In the genomic region with DNA sequence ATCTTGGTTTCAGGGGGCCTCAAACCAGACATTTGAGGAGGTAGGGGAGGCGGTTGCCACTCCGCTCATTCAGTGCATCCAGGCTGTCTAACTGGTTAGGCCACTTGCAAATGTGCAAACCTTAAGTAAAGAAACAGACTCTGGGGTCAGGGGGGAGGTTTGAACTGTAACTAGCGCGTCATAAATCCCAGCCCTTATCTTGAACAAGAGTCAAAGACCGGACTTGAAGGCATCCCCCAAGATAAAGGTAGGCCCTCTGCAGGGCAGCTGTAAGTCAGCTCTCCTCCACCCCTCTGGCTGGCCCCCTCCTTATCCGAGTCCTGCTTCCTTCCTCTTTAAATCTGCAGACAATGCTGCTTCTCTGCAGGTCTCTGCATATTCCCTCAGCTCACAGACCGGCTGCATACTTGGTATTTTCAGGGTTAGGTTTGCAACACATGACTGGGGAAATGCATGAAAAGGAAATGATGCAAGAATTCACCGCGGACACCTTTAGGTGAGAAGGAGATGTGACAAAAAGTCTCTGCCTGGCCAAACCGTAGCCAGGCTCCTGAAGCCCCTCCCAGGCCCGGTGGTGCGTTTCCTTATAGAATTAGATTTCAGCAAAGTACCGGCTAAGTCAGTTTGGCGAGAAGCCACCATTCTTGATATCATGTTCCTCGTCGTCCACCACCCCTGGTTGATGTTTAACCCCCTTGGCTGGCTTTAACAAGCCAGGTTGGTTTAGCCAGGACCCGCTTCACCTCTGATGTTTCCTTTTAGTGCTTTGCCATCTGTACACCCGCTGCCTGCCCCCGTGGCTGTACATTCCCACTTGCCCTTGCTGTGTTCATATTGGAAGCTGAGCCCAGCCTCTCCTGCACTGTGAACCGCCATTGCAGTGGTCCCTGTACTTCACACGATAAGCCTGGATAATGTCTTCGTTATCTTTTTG, we compare ENCODE assay signal across 8 cellular contexts. TPM values are rescaled to one million over a fixed set of nuclear protein-coding genes. Genes with fewer than 3 reads are reported as not detected.
A peak's percentile ranks its signal among the peaks of the same experiment; 100 is the strongest.
DNase-seq lines count a peak whose midpoint lies in the region; ATAC-seq, FAIRE-seq and TF ChIP-seq lines count a peak whose summit lies in the region.
"Not testable (repeated sequence)": the region's sequence is repeated elsewhere in the genome, so short reads cannot be mapped to it uniquely, and the experiment has no call there.

No MANE protein-coding gene starts in this region.

- not testable (repeated sequence) for TF ChIP-seq CTCF in C4-2B (conservative IDR thresholded peaks at IDR 0.05); epithelial cell of esophagus (IDR thresholded peaks at IDR 0.05; ENCODE audit: insufficient read depth, low read depth, low read length, missing control alignments); liver (IDR thresholded peaks at IDR 0.05; ENCODE audit: low read depth, low read length, missing input control); retinal pigment epithelial cell (conservative IDR thresholded peaks at IDR 0.05; ENCODE audit: low read depth, low read length)

- not testable (repeated sequence) for H3K27me3 ChIP-seq in HUES48 (ENCODE audit: control insufficient read depth, insufficient read depth, low read length); liver (ENCODE audit: control insufficient read depth in 4 of 4, insufficient read depth in 4 of 4, low read length in 3 of 4)

- DNase-seq in RCC 7860 (ENCODE audit: low spot score) (peak; percentile 5), epithelial cell of esophagus (ENCODE audit: low read depth) (peak; percentile 38)
- DNase-seq in activated T-cell treated with anti-CD3 and anti-CD28 coated beads, Interleukin-2, amount 50 U/mL, for 72 hours = peak in 1 of 2 donors; percentile 17
- not testable (repeated sequence) for DNase-seq in retinal pigment epithelial cell (ENCODE audit: low read depth)

- not testable (repeated sequence) for H3K27ac Mint-ChIP-seq in activated T-cell treated with anti-CD3 and anti-CD28 coated beads, Interleukin-2, amount 50 U/mL, for 72 hours

- peak overlapping the region; percentile 63 for H3K27ac ChIP-seq in C4-2B
- peak overlapping the region; percentile 85 for H3K27ac ChIP-seq in HUES48 (ENCODE audit: low read depth, low read length)
- peak overlapping the region; percentile 70 to 77 for H3K27ac ChIP-seq in liver (ENCODE audit: low read depth in 1 of 2, low read length in 2 of 2)

- H3K36me3 Mint-ChIP-seq in activated T-cell treated with anti-CD3 and anti-CD28 coated beads, Interleukin-2, amount 50 U/mL, for 72 hours (ENCODE audit: insufficient read depth in 2 of 2) = not testable (repeated sequence)

- H3K9ac ChIP-seq in HUES48 (ENCODE audit: low read depth, low read length) = peak overlapping the region; percentile 53
- not testable (repeated sequence) for H3K9ac ChIP-seq in liver (ENCODE audit: low read depth in 1 of 2, low read length in 2 of 2)

- not testable (repeated sequence) for H3K9me3 Mint-ChIP-seq in activated T-cell treated with anti-CD3 and anti-CD28 coated beads, Interleukin-2, amount 50 U/mL, for 72 hours

- H3K27me3 Mint-ChIP-seq in activated T-cell treated with anti-CD3 and anti-CD28 coated beads, Interleukin-2, amount 50 U/mL, for 72 hours (ENCODE audit: low read depth) = not testable (repeated sequence)

- FAIRE-seq in RCC 7860 (lab: Jason Lieb, UNC) = peak; percentile 17

- WGBS in liver = 4% methylated on average over 22 of the region's 22 CpGs

- peaks cover 14% of the 10 kb centered on the region for H3K4me1 Mint-ChIP-seq in activated T-cell treated with anti-CD3 and anti-CD28 coated beads, Interleukin-2, amount 50 U/mL, for 72 hours (ENCODE audit: low read depth)

- not testable (repeated sequence) for H3K9me3 ChIP-seq in HUES48 (ENCODE audit: control insufficient read depth, insufficient read depth, low read length); liver (ENCODE audit: control insufficient read depth in 4 of 4, low read length in 3 of 4)

- H3K4me3 Mint-ChIP-seq in activated T-cell treated with anti-CD3 and anti-CD28 coated beads, Interleukin-2, amount 50 U/mL, for 72 hours = peak overlapping the region; percentile 40 to 45

- ATAC-seq in GM19467 (IDR thresholded peaks at IDR 0.05; ENCODE audit: unreplicated experiment) = peak; percentile 68
- peak; percentile 54 to 55 for ATAC-seq in activated T-cell treated with anti-CD3 and anti-CD28 coated beads, Interleukin-2, amount 50 U/mL, for 72 hours (replicated peaks in 1 of 2)

- H3K36me3 ChIP-seq in HUES48 (ENCODE audit: control insufficient read depth, insufficient read depth, low read length); liver (ENCODE audit: control insufficient read depth in 4 of 4, insufficient read depth in 3 of 4, low read depth in 1 of 4, low read length in 3 of 4): not testable (repeated sequence)

- not testable (repeated sequence) for H3K4me3 ChIP-seq in HUES48 (ENCODE audit: low read depth, low read length); epithelial cell of esophagus (ENCODE audit: low read length)
- H3K4me3 ChIP-seq in liver (ENCODE audit: low read depth in 1 of 3, low read length in 3 of 3) (peak overlapping the region; percentile 22 to 25 (median 23)), retinal pigment epithelial cell (ENCODE audit: low read length) (peak overlapping the region; percentile 23)

- not testable (repeated sequence) for TF ChIP-seq RAD21 in liver (IDR thresholded peaks at IDR 0.05)

- H3K4me1 ChIP-seq in HUES48 (ENCODE audit: control insufficient read depth, insufficient read depth, low read length) = peaks cover 23% of the 10 kb centered on the region
- H3K4me1 ChIP-seq in liver (ENCODE audit: control insufficient read depth in 4 of 4, insufficient read depth in 4 of 4, low read length in 3 of 4) = peaks cover 3 to 24% (median 24%) of the 10 kb centered on the region in 4 donors

TF ChIP-seq in liver, 16 proteins besides CTCF, POLR2A, EP300 and RAD21:
- TF ChIP-seq HNF4A (conservative IDR thresholded peaks at IDR 0.05) = peak in 1 of 2 donors; percentile 44
- peak; percentile 77 for TF ChIP-seq TAF1 (conservative IDR thresholded peaks at IDR 0.05)
- TF ChIP-seq, protein P1, sequence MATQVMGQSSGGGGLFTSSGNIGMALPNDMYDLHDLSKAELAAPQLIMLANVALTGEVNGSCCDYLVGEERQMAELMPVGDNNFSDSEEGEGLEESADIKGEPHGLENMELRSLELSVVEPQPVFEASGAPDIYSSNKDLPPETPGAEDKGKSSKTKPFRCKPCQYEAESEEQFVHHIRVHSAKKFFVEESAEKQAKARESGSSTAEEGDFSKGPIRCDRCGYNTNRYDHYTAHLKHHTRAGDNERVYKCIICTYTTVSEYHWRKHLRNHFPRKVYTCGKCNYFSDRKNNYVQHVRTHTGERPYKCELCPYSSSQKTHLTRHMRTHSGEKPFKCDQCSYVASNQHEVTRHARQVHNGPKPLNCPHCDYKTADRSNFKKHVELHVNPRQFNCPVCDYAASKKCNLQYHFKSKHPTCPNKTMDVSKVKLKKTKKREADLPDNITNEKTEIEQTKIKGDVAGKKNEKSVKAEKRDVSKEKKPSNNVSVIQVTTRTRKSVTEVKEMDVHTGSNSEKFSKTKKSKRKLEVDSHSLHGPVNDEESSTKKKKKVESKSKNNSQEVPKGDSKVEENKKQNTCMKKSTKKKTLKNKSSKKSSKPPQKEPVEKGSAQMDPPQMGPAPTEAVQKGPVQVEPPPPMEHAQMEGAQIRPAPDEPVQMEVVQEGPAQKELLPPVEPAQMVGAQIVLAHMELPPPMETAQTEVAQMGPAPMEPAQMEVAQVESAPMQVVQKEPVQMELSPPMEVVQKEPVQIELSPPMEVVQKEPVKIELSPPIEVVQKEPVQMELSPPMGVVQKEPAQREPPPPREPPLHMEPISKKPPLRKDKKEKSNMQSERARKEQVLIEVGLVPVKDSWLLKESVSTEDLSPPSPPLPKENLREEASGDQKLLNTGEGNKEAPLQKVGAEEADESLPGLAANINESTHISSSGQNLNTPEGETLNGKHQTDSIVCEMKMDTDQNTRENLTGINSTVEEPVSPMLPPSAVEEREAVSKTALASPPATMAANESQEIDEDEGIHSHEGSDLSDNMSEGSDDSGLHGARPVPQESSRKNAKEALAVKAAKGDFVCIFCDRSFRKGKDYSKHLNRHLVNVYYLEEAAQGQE (IDR thresholded peaks at IDR 0.05) = peak; percentile 68
- peak; percentile 90 for TF ChIP-seq YY1 (IDR thresholded peaks at IDR 0.05)
- peak; percentile 16 to 52 for TF ChIP-seq RXRA (IDR thresholded peaks at IDR 0.05)
- TF ChIP-seq, protein P2, sequence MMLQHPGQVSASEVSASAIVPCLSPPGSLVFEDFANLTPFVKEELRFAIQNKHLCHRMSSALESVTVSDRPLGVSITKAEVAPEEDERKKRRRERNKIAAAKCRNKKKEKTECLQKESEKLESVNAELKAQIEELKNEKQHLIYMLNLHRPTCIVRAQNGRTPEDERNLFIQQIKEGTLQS (IDR thresholded peaks at IDR 0.05) = peak; percentile 20
- TF ChIP-seq SP1 (IDR thresholded peaks at IDR 0.05) = peak; percentile 64

RNA-seq across cellular contexts. Expression of a gene that starts 31.2 kb away (rescaled TPM):
- 1 to 10 TPM; 1.5 to 2.4 TPM for total RNA-seq in activated T-cell treated with anti-CD3 and anti-CD28 coated beads, Interleukin-2, amount 50 U/mL, for 72 hours
- 10 to 100 TPM; 19.4 to 42.4 TPM for total RNA-seq in liver
- 10 to 100 TPM; 11.3 to 19.5 TPM for polyA plus RNA-seq in liver

Comparison
In these comparisons a context has a peak if more than half of its experiments do, and no peak if none do; other contexts are left out.
1. RNA of a gene that starts 31.2 kb away (total RNA-seq): 19.4 to 42.4 TPM in liver; 1.5 to 2.4 TPM in activated T-cell treated with anti-CD3 and anti-CD28 coated beads, Interleukin-2, amount 50 U/mL, for 72 hours; every median in the first group is over 4 times any median in the second.
2. Peak in every context shown above with its lines, with median percentiles within 50 percentile points of each other: H3K27ac ChIP-seq.